23 cellular contexts compared by ENCODE assay signal in genomic region chr16:1749152-1750117, GRCh38. TPM values are rescaled to one million over a fixed set of nuclear protein-coding genes. Genes with fewer than 3 reads are reported as not detected.
DNase-seq lines count a peak whose midpoint lies in the region; ATAC-seq, FAIRE-seq and TF ChIP-seq lines count a peak whose summit lies in the region.
"Had no signal": no experiment of that assay in that cellular context is flagged by ENCODE, and none has a peak within 500 bp of the region (broad histone marks: within the 10 kb centered on the region; RNA-seq: fewer than 3 reads in every experiment).

No MANE protein-coding gene starts in this region.

- no TSS peak for BruUV-seq in K562 (replicated peaks; lab: Mats Ljungman, UMichigan)

- H3K4me3 ChIP-seq in K562 (no peak overlapping the region), mesenchymal stem cell (ENCODE audit: insufficient read depth in 1 of 2, low read depth in 1 of 2, low read length in 2 of 2) (no peak overlapping the region), right cardiac atrium (ENCODE audit: low read length) (no peak overlapping the region)
- H3K4me3 ChIP-seq: ascending aorta, dorsolateral prefrontal cortex, suprapubic skin had no signal

- TF ChIP-seq POLR2A in K562 (conservative IDR thresholded peaks at IDR 0.05) = no peak

- no peak overlapping the region for H3K14ac ChIP-seq in mesenchymal stem cell (ENCODE audit: low read length in 2 of 2)

- WGBS in K562 (ENCODE audit: insufficient coverage, low coverage, missing lambda C conversion rate) = 91% methylated on average over 24 of the region's 29 CpGs
- 95% methylated on average over 26 of the region's 29 CpGs for WGBS in mesenchymal stem cell
- WGBS in right cardiac atrium = 97% methylated on average over 29 of the region's 29 CpGs

- H3K23ac ChIP-seq in mesenchymal stem cell (ENCODE audit: low read length in 2 of 2) = no peak overlapping the region

- CTCF ChIA-PET in K562 (lab: Yijun Ruan, JAX; ENCODE audit: low intra/inter-chr PET ratio) = no interaction called here
- CTCF ChIA-PET in activated CD4-positive, alpha-beta memory T cell treated with anti-CD3 and anti-CD28 coated beads for 36 hours (lab: Charles Lee) = interaction anchor here (1.0 kb wide), 1 partner anchor 26 kb away, joined by 3 read pairs; no protein-coding TSS in a partner anchor

- H3K27ac ChIP-seq in K562 (ENCODE audit: extremely low read depth, low read depth, low read length) = no peak overlapping the region; the same call in 2 of the 3 replicates
- H3K27ac ChIP-seq in mesenchymal stem cell (ENCODE audit: low read length, poor library complexity, severe bottlenecking) = no peak overlapping the region
- H3K27ac ChIP-seq in right cardiac atrium (ENCODE audit: low read length) = no peak overlapping the region
- H3K27ac ChIP-seq: ascending aorta, KMS-11, suprapubic skin had no signal

- H4K20me1 ChIP-seq in K562 (replicated peaks; ENCODE audit: control insufficient read depth, insufficient read depth, low read length) = no peaks in the 10 kb centered on the region

- no peaks in the 10 kb centered on the region for H3K79me2 ChIP-seq in K562 (ENCODE audit: control insufficient read depth, insufficient read depth, low read length)

- no peaks in the 10 kb centered on the region for H3K9me3 Mint-ChIP-seq in IgD-negative memory B cell
- H3K9me3 Mint-ChIP-seq in activated CD4-positive, alpha-beta memory T cell treated with anti-CD3 and anti-CD28 coated beads for 36 hours = no peaks in the 10 kb centered on the region
- H3K9me3 Mint-ChIP-seq: activated naive CD4-positive, alpha-beta T cell treated with anti-CD3 and anti-CD28 coated beads for 36 hours; activated T-cell treated with anti-CD3 and anti-CD28 coated beads, Interleukin-2, amount 50 U/mL, for 72 hours had no signal

- TF ChIP-seq RAD21 in K562 (CRISPR knock-in tag; conservative IDR thresholded peaks at IDR 0.05 in 1 of 2, IDR thresholded peaks at IDR 0.05 in 1 of 2) = no peak

- no peak overlapping the region for H2AK5ac ChIP-seq in mesenchymal stem cell (ENCODE audit: low read length, severe bottlenecking)

- H3K9ac ChIP-seq in K562 (ENCODE audit: insufficient read depth in 1 of 2, low read depth in 2 of 2, low read length in 2 of 2) (0 out of 4 replicates have a peak overlapping the region, but pooled peaks of 1 of the 2 experiments have one; percentile 6), mesenchymal stem cell (ENCODE audit: low read length) (peak overlapping the region; percentile 2)
- H3K9ac ChIP-seq: KMS-11 had no signal

- peak; percentile 80 for DNase-seq in ELR (ENCODE audit: low read depth)
- no peak for DNase-seq in K562 (ENCODE audit: extremely low read depth in 1 of 4, low spot score in 3 of 4)
- no peak for DNase-seq in mesenchymal stem cell
- DNase-seq in right cardiac atrium = no peak
- no peak for DNase-seq in GOT3 (lab: John Stamatoyannopoulos, UW)
- DNase-seq in activated CD4-positive, alpha-beta memory T cell treated with anti-CD3 and anti-CD28 coated beads for 36 hours = no peak
- DNase-seq: ACHN; activated CD4-positive, alpha-beta T cell treated with anti-CD3 and anti-CD28 coated beads for 1 hour; activated naive CD4-positive, alpha-beta T cell treated with anti-CD3 and anti-CD28 coated beads for 36 hours; activated T-cell treated with anti-CD3 and anti-CD28 coated beads, Interleukin-2, amount 50 U/mL, for 72 hours; central memory CD4-positive, alpha-beta T cell; left colon; NCI-H1694; NCI-H2171 treated with DMSO at 0.1 percent for 48 hours; NCI-H526 treated with DMSO at 0.1 percent for 48 hours; small intestine; stimulated activated CD4-positive, alpha-beta T cell treated with anti-CD3 and anti-CD28 coated beads, Interleukin-2, amount 100 ng/mL, for 24 hours; T-helper 1 cell had no signal

- POLR2A ChIA-PET in K562 (lab: Yijun Ruan, JAX) = interaction anchor here (0.7 kb wide), 1 partner anchor 111 kb away, joined by 3 read pairs; no protein-coding TSS in a partner anchor
- POLR2A ChIA-PET in activated CD4-positive, alpha-beta memory T cell treated with anti-CD3 and anti-CD28 coated beads for 36 hours (lab: Charles Lee) = no interaction called here

- no peaks in the 10 kb centered on the region for H3K9me3 ChIP-seq in K562 (replicated peaks; ENCODE audit: control insufficient read depth, insufficient read depth, low read depth, low read length)
- H3K9me3 ChIP-seq in mesenchymal stem cell (ENCODE audit: control insufficient read depth, low read length) = no peaks in the 10 kb centered on the region
- H3K9me3 ChIP-seq in right cardiac atrium (ENCODE audit: control insufficient read depth, low read length) = no peaks in the 10 kb centered on the region
- H3K9me3 ChIP-seq: ascending aorta, suprapubic skin had no signal

- H2BK15ac ChIP-seq in mesenchymal stem cell (ENCODE audit: low read depth, poor library complexity, severe bottlenecking) = no peak overlapping the region

- TF ChIP-seq CTCF in K562 (IDR thresholded peaks at IDR 0.05 in 2 of 3, conservative IDR thresholded peaks at IDR 0.05 in 1 of 3; ENCODE audit: insufficient read depth in 2 of 3, low read depth in 1 of 3, low read length in 3 of 3) = no peak

- no peak for ATAC-seq in K562
- no peak for ATAC-seq in right cardiac atrium
- ATAC-seq: activated T-cell treated with anti-CD3 and anti-CD28 coated beads, Interleukin-2, amount 50 U/mL, for 72 hours; left colon had no signal

- H2BK5ac ChIP-seq in mesenchymal stem cell (ENCODE audit: low read depth, low read length, poor library complexity, severe bottlenecking) = no peak overlapping the region

- H3K9me1 ChIP-seq in K562 (ENCODE audit: control insufficient read depth, insufficient read depth, low read length) = peaks cover 3% of the 10 kb centered on the region

- H3K18ac ChIP-seq in mesenchymal stem cell (ENCODE audit: low read depth in 1 of 2, low read length in 2 of 2) = no peak overlapping the region

- no peak for TF ChIP-seq EP300 in K562 (IDR thresholded peaks at IDR 0.05; ENCODE audit: low read length)

- no peak overlapping the region for H3K4ac ChIP-seq in mesenchymal stem cell (ENCODE audit: low read depth in 1 of 2, low read length in 2 of 2)

- H3K27me3 ChIP-seq in K562 (ENCODE audit: control insufficient read depth in 2 of 2, insufficient read depth in 2 of 2, low read length in 2 of 2) = no peaks in the 10 kb centered on the region
- H3K27me3 ChIP-seq in mesenchymal stem cell (ENCODE audit: control insufficient read depth in 1 of 2, insufficient read depth in 1 of 2, low read length in 2 of 2) = no peaks in the 10 kb centered on the region
- H3K27me3 ChIP-seq in right cardiac atrium (ENCODE audit: control insufficient read depth, insufficient read depth) = no peaks in the 10 kb centered on the region
- H3K27me3 ChIP-seq: ascending aorta, dorsolateral prefrontal cortex, suprapubic skin had no signal

- H2BK120ac ChIP-seq in mesenchymal stem cell (ENCODE audit: low read depth, low read length) = no peak overlapping the region

- intact Hi-C loops in K562 (cut with micrococcal nuclease) (no loop called here), right cardiac atrium (cut with DNase I) (no loop called here)
- intact Hi-C loops in activated CD4-positive, alpha-beta memory T cell treated with anti-CD3 and anti-CD28 coated beads for 36 hours (cut with micrococcal nuclease) = no loop called here

- H2BK12ac ChIP-seq in mesenchymal stem cell (ENCODE audit: low read length in 2 of 2) = no peak overlapping the region

- no peak overlapping the region for H4K8ac ChIP-seq in mesenchymal stem cell (ENCODE audit: low read length)

- peaks cover 43% of the 10 kb centered on the region; the same call in 2 of the 3 replicates for H3K36me3 ChIP-seq in K562 (ENCODE audit: control insufficient read depth, insufficient read depth, low read length)
- H3K36me3 ChIP-seq in mesenchymal stem cell (ENCODE audit: control insufficient read depth in 1 of 2, insufficient read depth in 2 of 2, low read depth in 1 of 2, low read length in 2 of 2) = peaks cover 73 to 82% of the 10 kb centered on the region in 2 experiments

- H3K27me3 Mint-ChIP-seq in IgD-negative memory B cell = no peaks in the 10 kb centered on the region
- H3K27me3 Mint-ChIP-seq in activated CD4-positive, alpha-beta memory T cell treated with anti-CD3 and anti-CD28 coated beads for 36 hours = no peaks in the 10 kb centered on the region

- H3K4me2 ChIP-seq in K562 (ENCODE audit: insufficient read depth, low read length) (no peak overlapping the region), mesenchymal stem cell (ENCODE audit: low read length, poor library complexity, severe bottlenecking) (no peak overlapping the region)
- H3K4me2 ChIP-seq: KMS-11 had no signal

- peak overlapping the region in 2 of 3 donors; percentile 32 to 53 for H3K27ac Mint-ChIP-seq in IgD-negative memory B cell
- H3K27ac Mint-ChIP-seq in activated CD4-positive, alpha-beta memory T cell treated with anti-CD3 and anti-CD28 coated beads for 36 hours = no peak overlapping the region
- H3K27ac Mint-ChIP-seq: activated naive CD4-positive, alpha-beta T cell treated with anti-CD3 and anti-CD28 coated beads for 36 hours; activated T-cell treated with anti-CD3 and anti-CD28 coated beads, Interleukin-2, amount 50 U/mL, for 72 hours had no signal

- peaks cover 35% of the 10 kb centered on the region for H3K79me1 ChIP-seq in mesenchymal stem cell (replicated peaks; ENCODE audit: low read length, poor library complexity, severe bottlenecking)

- H3K4me1 ChIP-seq in K562 (replicated peaks in 1 of 2; ENCODE audit: control insufficient read depth in 2 of 2, insufficient read depth in 2 of 2, low read length in 2 of 2) = peaks cover 0 to 7% of the 10 kb centered on the region in 2 experiments; a peak in 1 of 5 replicates
- H3K4me1 ChIP-seq in mesenchymal stem cell (ENCODE audit: control insufficient read depth, insufficient read depth, low read depth, low read length) = peaks cover 22% of the 10 kb centered on the region
- no peaks in the 10 kb centered on the region for H3K4me1 ChIP-seq in right cardiac atrium (ENCODE audit: control insufficient read depth, insufficient read depth, low read length)
- H3K4me1 ChIP-seq: ascending aorta had no signal

- no peak overlapping the region for H3K4me3 Mint-ChIP-seq in IgD-negative memory B cell
- H3K4me3 Mint-ChIP-seq in activated CD4-positive, alpha-beta memory T cell treated with anti-CD3 and anti-CD28 coated beads for 36 hours = no peak overlapping the region
- H3K4me3 Mint-ChIP-seq: activated naive CD4-positive, alpha-beta T cell treated with anti-CD3 and anti-CD28 coated beads for 36 hours; activated T-cell treated with anti-CD3 and anti-CD28 coated beads, Interleukin-2, amount 50 U/mL, for 72 hours had no signal

- H4K91ac ChIP-seq in mesenchymal stem cell (ENCODE audit: low read length) = no peak overlapping the region

- H2AFZ ChIP-seq in K562 (ENCODE audit: low read depth, low read length) (no peak overlapping the region), mesenchymal stem cell (ENCODE audit: low read depth, low read length) (no peak overlapping the region)

- in situ Hi-C loops in K562 (cut with MboI) = no loop called here

- FAIRE-seq in K562 (lab: Jason Lieb, UNC) = no peak
- FAIRE-seq: small intestine had no signal

- H3K36me3 Mint-ChIP-seq in IgD-negative memory B cell = no peaks in the 10 kb centered on the region
- H3K36me3 Mint-ChIP-seq in activated CD4-positive, alpha-beta memory T cell treated with anti-CD3 and anti-CD28 coated beads for 36 hours = peaks cover 10% of the 10 kb centered on the region

- H3K4me1 Mint-ChIP-seq in IgD-negative memory B cell = no peaks in the 10 kb centered on the region
- no peaks in the 10 kb centered on the region for H3K4me1 Mint-ChIP-seq in activated CD4-positive, alpha-beta memory T cell treated with anti-CD3 and anti-CD28 coated beads for 36 hours (ENCODE audit: low read depth)

RNA-seq across cellular contexts. Expression of gene NME3, which starts 21.9 kb away (rescaled TPM):
- polyA plus RNA-seq in IgD-negative memory B cell = 66.1 TPM
- 4.5 and 43.9 TPM in 2 replicates for total RNA-seq in K562 (2011; cell fraction: chromatin; rRNA removed; ENCODE audit: low replicate concordance)
- 90.4 and 94.7 TPM in 2 replicates for total RNA-seq in K562 (2011; cell fraction: nucleolus; rRNA removed)
- total RNA-seq in K562 (2011; cell fraction: nucleoplasm; rRNA removed) = 25.3 and 29.3 TPM in 2 replicates
- total RNA-seq in K562 (2014; rRNA removed) = 65.5 and 75.6 TPM in 2 replicates
- 0.32 and 1.1 TPM in 2 replicates for total RNA-seq in K562 (2014; rRNA removed; fragmentation: Illumina TruSeq; extraction: Trizol)
- 11.5 and 15.2 TPM in 2 replicates for total RNA-seq in K562 (2015; rRNA removed; fragmentation: Illumina TruSeq; extraction: Trizol)
- total RNA-seq in K562 (2021) = 57.9 and 66.6 TPM in 2 replicates
- polyA plus RNA-seq in K562 (2011; rRNA removed) = 13.9 and 20.3 TPM in 2 replicates
- 30.9 and 115 TPM in 2 replicates for polyA plus RNA-seq in K562 (2011; cell fraction: cytosol; rRNA removed)
- polyA plus RNA-seq in K562 (2011; cell fraction: nucleus; rRNA removed) = 128 and 208 TPM in 2 replicates
- polyA plus RNA-seq in K562 (2012) = 44.6 and 58.7 TPM in 2 replicates
- polyA plus RNA-seq in K562 (2014; fragmentation: Illumina TruSeq; extraction: Trizol) = 1.1 and 11.5 TPM in 2 replicates
- polyA plus RNA-seq in K562 (2014; fragmentation: Nextera tagmentation; extraction: Ambion mirVana) = 1 to 10 TPM in 1 of 2 experiments, under 1 TPM in 1; 0.68 to 4.2 TPM
- polyA plus RNA-seq in K562 (2014; rRNA removed) = 70.3 and 76.3 TPM in 2 replicates
- polyA minus RNA-seq in K562 (2011; rRNA and poly(A)+ RNA removed) = 0.96 and 1.3 TPM in 2 replicates
- polyA minus RNA-seq in K562 (2011; cell fraction: cytosol; rRNA and poly(A)+ RNA removed) = 9.6 and 11.4 TPM in 2 replicates
- 26.0 and 31.0 TPM in 2 replicates for polyA minus RNA-seq in K562 (2011; cell fraction: nucleus; rRNA and poly(A)+ RNA removed)
- 49.3 TPM for polyA plus RNA-seq in mesenchymal stem cell (2013, experiment 1 of 2)
- polyA plus RNA-seq in mesenchymal stem cell (2013, experiment 2 of 2) = 48.0 TPM
- total RNA-seq in right cardiac atrium = 10 to 100 TPM; 36.5 to 55.4 (median 47.4) TPM
- polyA plus RNA-seq in right cardiac atrium = 75.2 TPM
- total RNA-seq in activated CD4-positive, alpha-beta memory T cell treated with anti-CD3 and anti-CD28 coated beads for 36 hours = 10 to 100 TPM; 53.0 to 53.1 TPM

RNA-seq across cellular contexts. Expression of gene EME2, which starts 23.2 kb away (rescaled TPM):
- polyA plus RNA-seq in IgD-negative memory B cell (1.5 TPM), K562 (2011; rRNA removed) (3.3 and 6.2 TPM in 2 replicates), K562 (2014; fragmentation: Illumina TruSeq; extraction: Trizol) (3.5 and 5.3 TPM in 2 replicates), K562 (2014; fragmentation: Nextera tagmentation; extraction: Ambion mirVana) (under 1 TPM; 0.35 to 0.42 TPM), K562 (2014; rRNA removed) (17.3 and 19.8 TPM in 2 replicates), right cardiac atrium (6.3 TPM)
- 24.0 and 77.3 TPM in 2 replicates for total RNA-seq in K562 (2011; cell fraction: chromatin; rRNA removed; ENCODE audit: low replicate concordance)
- 56.5 and 58.8 TPM in 2 replicates for total RNA-seq in K562 (2011; cell fraction: nucleolus; rRNA removed)
- 26.8 and 26.9 TPM in 2 replicates for total RNA-seq in K562 (2011; cell fraction: nucleoplasm; rRNA removed)
- total RNA-seq in K562 (2014; rRNA removed) (10.6 and 14.7 TPM in 2 replicates), K562 (2014; rRNA removed; fragmentation: Illumina TruSeq; extraction: Trizol) (1.1 and 1.6 TPM in 2 replicates), K562 (2015; rRNA removed; fragmentation: Illumina TruSeq; extraction: Trizol) (5.4 and 6.9 TPM in 2 replicates), K562 (2021) (19.9 and 20.5 TPM in 2 replicates), right cardiac atrium (10 to 100 TPM in 2 of 4 donors, 1 to 10 TPM in 2; 8.1 to 11.3 (median 9.8) TPM)
- 3.2 and 8.1 TPM in 2 replicates for polyA plus RNA-seq in K562 (2011; cell fraction: cytosol; rRNA removed)
- polyA plus RNA-seq in K562 (2011; cell fraction: nucleus; rRNA removed) = 46.3 and 81.6 TPM in 2 replicates
- 7.6 and 8.4 TPM in 2 replicates for polyA plus RNA-seq in K562 (2012)
- 1.7 and 2.1 TPM in 2 replicates for polyA minus RNA-seq in K562 (2011; rRNA and poly(A)+ RNA removed)
- 4.7 and 5.0 TPM in 2 replicates for polyA minus RNA-seq in K562 (2011; cell fraction: cytosol; rRNA and poly(A)+ RNA removed)
- polyA minus RNA-seq in K562 (2011; cell fraction: nucleus; rRNA and poly(A)+ RNA removed) = 20.8 and 22.9 TPM in 2 replicates
- 5.6 TPM for polyA plus RNA-seq in mesenchymal stem cell (2013, experiment 1 of 2)
- 4.7 TPM for polyA plus RNA-seq in mesenchymal stem cell (2013, experiment 2 of 2)
- 10 to 100 TPM; 11.9 to 15.3 TPM for total RNA-seq in activated CD4-positive, alpha-beta memory T cell treated with anti-CD3 and anti-CD28 coated beads for 36 hours

RNA-seq across cellular contexts. Expression of gene MRPS34, which starts 23.5 kb away (rescaled TPM):
- polyA plus RNA-seq in IgD-negative memory B cell = 156 TPM
- total RNA-seq in K562 (2011; cell fraction: chromatin; rRNA removed; ENCODE audit: low replicate concordance) = 21.2 and 69.4 TPM in 2 replicates
- 82.5 and 101 TPM in 2 replicates for total RNA-seq in K562 (2011; cell fraction: nucleolus; rRNA removed)
- total RNA-seq in K562 (2011; cell fraction: nucleoplasm; rRNA removed) = 42.6 and 57.2 TPM in 2 replicates
- 334 and 370 TPM in 2 replicates for total RNA-seq in K562 (2014; rRNA removed)
- 70.9 and 92.7 TPM in 2 replicates for total RNA-seq in K562 (2014; rRNA removed; fragmentation: Illumina TruSeq; extraction: Trizol)
- total RNA-seq in K562 (2015; rRNA removed; fragmentation: Illumina TruSeq; extraction: Trizol) = 188 and 213 TPM in 2 replicates
- 230 and 244 TPM in 2 replicates for total RNA-seq in K562 (2021)
- polyA plus RNA-seq in K562 (2011; rRNA removed) = 92.8 and 97.8 TPM in 2 replicates
- 104 and 232 TPM in 2 replicates for polyA plus RNA-seq in K562 (2011; cell fraction: cytosol; rRNA removed)
- 111 and 142 TPM in 2 replicates for polyA plus RNA-seq in K562 (2011; cell fraction: nucleus; rRNA removed)
- polyA plus RNA-seq in K562 (2012) = 116 and 130 TPM in 2 replicates
- polyA plus RNA-seq in K562 (2014; fragmentation: Illumina TruSeq; extraction: Trizol) = 70.4 and 139 TPM in 2 replicates
- polyA plus RNA-seq in K562 (2014; fragmentation: Nextera tagmentation; extraction: Ambion mirVana) = 10 to 100 TPM in 1 of 2 experiments, 1 to 10 TPM in 1; 5.2 to 10.9 TPM
- polyA plus RNA-seq in K562 (2014; rRNA removed) = 252 and 261 TPM in 2 replicates
- 34.1 and 34.5 TPM in 2 replicates for polyA minus RNA-seq in K562 (2011; rRNA and poly(A)+ RNA removed)
- polyA minus RNA-seq in K562 (2011; cell fraction: cytosol; rRNA and poly(A)+ RNA removed) = 54.0 and 82.0 TPM in 2 replicates
- polyA minus RNA-seq in K562 (2011; cell fraction: nucleus; rRNA and poly(A)+ RNA removed) = 29.9 and 37.0 TPM in 2 replicates
- polyA plus RNA-seq in mesenchymal stem cell (2013, experiment 1 of 2) = 102 TPM
- 101 TPM for polyA plus RNA-seq in mesenchymal stem cell (2013, experiment 2 of 2)
- total RNA-seq in right cardiac atrium = 10 to 100 TPM; 53.3 to 80.0 (median 69.1) TPM
- polyA plus RNA-seq in right cardiac atrium = 91.4 TPM
- 100 to 1,000 TPM; 151 to 152 TPM for total RNA-seq in activated CD4-positive, alpha-beta memory T cell treated with anti-CD3 and anti-CD28 coated beads for 36 hours

RNA-seq across cellular contexts. Expression of gene SPSB3, which starts 32.9 kb away (rescaled TPM):
- polyA plus RNA-seq in IgD-negative memory B cell (55.2 TPM), K562 (2011; rRNA removed) (11.9 and 20.4 TPM in 2 replicates), K562 (2014; fragmentation: Illumina TruSeq; extraction: Trizol) (3.9 and 10.0 TPM in 2 replicates), K562 (2014; fragmentation: Nextera tagmentation; extraction: Ambion mirVana) (1 to 10 TPM in 1 of 2 experiments, under 1 TPM in 1; 0.39 to 1.3 TPM), K562 (2014; rRNA removed) (29.4 and 37.4 TPM in 2 replicates), right cardiac atrium (51.8 TPM)
- total RNA-seq in K562 (2011; cell fraction: chromatin; rRNA removed; ENCODE audit: low replicate concordance) = 26.2 and 74.9 TPM in 2 replicates
- total RNA-seq in K562 (2011; cell fraction: nucleolus; rRNA removed) = 64.9 and 70.4 TPM in 2 replicates
- 32.1 and 39.0 TPM in 2 replicates for total RNA-seq in K562 (2011; cell fraction: nucleoplasm; rRNA removed)
- total RNA-seq in K562 (2014; rRNA removed) (22.9 and 25.2 TPM in 2 replicates), K562 (2014; rRNA removed; fragmentation: Illumina TruSeq; extraction: Trizol) (2.1 and 2.2 TPM in 2 replicates), K562 (2015; rRNA removed; fragmentation: Illumina TruSeq; extraction: Trizol) (7.1 and 9.5 TPM in 2 replicates), K562 (2021) (20.9 and 22.1 TPM in 2 replicates), right cardiac atrium (10 to 100 TPM; 24.5 to 41.3 (median 34.1) TPM)
- polyA plus RNA-seq in K562 (2011; cell fraction: cytosol; rRNA removed) = 22.4 and 38.9 TPM in 2 replicates
- 113 and 172 TPM in 2 replicates for polyA plus RNA-seq in K562 (2011; cell fraction: nucleus; rRNA removed)
- polyA plus RNA-seq in K562 (2012) = 15.5 and 42.6 TPM in 2 replicates
- polyA minus RNA-seq in K562 (2011; rRNA and poly(A)+ RNA removed) = 3.1 and 4.7 TPM in 2 replicates
- 5.5 and 9.3 TPM in 2 replicates for polyA minus RNA-seq in K562 (2011; cell fraction: cytosol; rRNA and poly(A)+ RNA removed)
- 16.6 and 19.7 TPM in 2 replicates for polyA minus RNA-seq in K562 (2011; cell fraction: nucleus; rRNA and poly(A)+ RNA removed)
- 15.8 TPM for polyA plus RNA-seq in mesenchymal stem cell (2013, experiment 1 of 2)
- polyA plus RNA-seq in mesenchymal stem cell (2013, experiment 2 of 2) = 14.9 TPM
- 10 to 100 TPM; 21.2 to 21.8 TPM for total RNA-seq in activated CD4-positive, alpha-beta memory T cell treated with anti-CD3 and anti-CD28 coated beads for 36 hours

RNA-seq across cellular contexts. Expression of gene NUBP2, which starts 33.3 kb away (rescaled TPM):
- 76.9 TPM for polyA plus RNA-seq in IgD-negative memory B cell
- total RNA-seq in K562 (2011; cell fraction: chromatin; rRNA removed; ENCODE audit: low replicate concordance) = 40.1 and 114 TPM in 2 replicates
- total RNA-seq in K562 (2011; cell fraction: nucleolus; rRNA removed) = 99.9 and 115 TPM in 2 replicates
- 47.3 and 54.8 TPM in 2 replicates for total RNA-seq in K562 (2011; cell fraction: nucleoplasm; rRNA removed)
- total RNA-seq in K562 (2014; rRNA removed) = 115 and 140 TPM in 2 replicates
- 3.3 and 4.4 TPM in 2 replicates for total RNA-seq in K562 (2014; rRNA removed; fragmentation: Illumina TruSeq; extraction: Trizol)
- 36.1 and 41.8 TPM in 2 replicates for total RNA-seq in K562 (2015; rRNA removed; fragmentation: Illumina TruSeq; extraction: Trizol)
- total RNA-seq in K562 (2021) = 84.8 and 95.8 TPM in 2 replicates
- 24.0 and 30.8 TPM in 2 replicates for polyA plus RNA-seq in K562 (2011; rRNA removed)
- 57.0 and 157 TPM in 2 replicates for polyA plus RNA-seq in K562 (2011; cell fraction: cytosol; rRNA removed)
- 110 and 151 TPM in 2 replicates for polyA plus RNA-seq in K562 (2011; cell fraction: nucleus; rRNA removed)
- polyA plus RNA-seq in K562 (2012) = 64.4 and 77.9 TPM in 2 replicates
- 11.4 and 42.6 TPM in 2 replicates for polyA plus RNA-seq in K562 (2014; fragmentation: Illumina TruSeq; extraction: Trizol)
- 1 to 10 TPM; 1.8 to 7.7 TPM for polyA plus RNA-seq in K562 (2014; fragmentation: Nextera tagmentation; extraction: Ambion mirVana)
- polyA plus RNA-seq in K562 (2014; rRNA removed) = 97.1 and 104 TPM in 2 replicates
- 6.1 and 8.5 TPM in 2 replicates for polyA minus RNA-seq in K562 (2011; rRNA and poly(A)+ RNA removed)
- 31.0 and 38.0 TPM in 2 replicates for polyA minus RNA-seq in K562 (2011; cell fraction: cytosol; rRNA and poly(A)+ RNA removed)
- polyA minus RNA-seq in K562 (2011; cell fraction: nucleus; rRNA and poly(A)+ RNA removed) = 27.2 and 34.2 TPM in 2 replicates
- polyA plus RNA-seq in mesenchymal stem cell (2013, experiment 1 of 2) = 34.4 TPM
- 35.3 TPM for polyA plus RNA-seq in mesenchymal stem cell (2013, experiment 2 of 2)
- total RNA-seq in right cardiac atrium = 10 to 100 TPM; 33.1 to 39.1 (median 35.9) TPM
- 45.3 TPM for polyA plus RNA-seq in right cardiac atrium
- 10 to 100 TPM; 45.9 to 48.0 TPM for total RNA-seq in activated CD4-positive, alpha-beta memory T cell treated with anti-CD3 and anti-CD28 coated beads for 36 hours
